8 cellular contexts compared by ENCODE assay signal in genomic region chr2:152718909-152719645, GRCh38. TPM values are rescaled to one million over a fixed set of nuclear protein-coding genes. Genes with fewer than 3 reads are reported as not detected.
DNase-seq lines count a peak whose midpoint lies in the region; ATAC-seq and FAIRE-seq lines count a peak whose summit lies in the region.

No MANE protein-coding gene starts in this region.

- H3K27me3 ChIP-seq in rectal smooth muscle tissue (ENCODE audit: control insufficient read depth, insufficient read depth, low read length): no peaks in the 10 kb centered on the region

- peaks cover 55% of the 10 kb centered on the region for H3K4me1 Mint-ChIP-seq in activated CD8-positive, alpha-beta T cell treated with anti-CD3 and anti-CD28 coated beads, Interleukin-2, amount 10 ng/mL, durations not matched to agents 7 days and 5 days (ENCODE audit: low read depth)

- peak overlapping the region; percentile 95 for H3K27ac ChIP-seq in rectal smooth muscle tissue (ENCODE audit: low read depth, low read length)

- ATAC-seq in GM19351 (IDR thresholded peaks at IDR 0.05; ENCODE audit: unreplicated experiment): peak; percentile 26
- peak; percentile 31 for ATAC-seq in HG03342 (IDR thresholded peaks at IDR 0.05; ENCODE audit: unreplicated experiment)
- ATAC-seq in activated CD8-positive, alpha-beta T cell treated with anti-CD3 and anti-CD28 coated beads, Interleukin-2, amount 10 ng/mL, durations not matched to agents 7 days and 5 days: peak; percentile 5

- H3K4me3 Mint-ChIP-seq in activated CD8-positive, alpha-beta T cell treated with anti-CD3 and anti-CD28 coated beads, Interleukin-2, amount 10 ng/mL, durations not matched to agents 7 days and 5 days: peak overlapping the region; percentile 91

- no peaks in the 10 kb centered on the region for H3K9me3 Mint-ChIP-seq in activated CD8-positive, alpha-beta T cell treated with anti-CD3 and anti-CD28 coated beads, Interleukin-2, amount 10 ng/mL, durations not matched to agents 7 days and 5 days (ENCODE audit: insufficient read depth)

- peak overlapping the region; percentile 97 for H3K27ac Mint-ChIP-seq in activated CD8-positive, alpha-beta T cell treated with anti-CD3 and anti-CD28 coated beads, Interleukin-2, amount 10 ng/mL, durations not matched to agents 7 days and 5 days

- peak overlapping the region; percentile 93 for H3K9ac ChIP-seq in rectal smooth muscle tissue (ENCODE audit: low read length)

- H3K4me1 ChIP-seq in rectal smooth muscle tissue (ENCODE audit: control insufficient read depth, insufficient read depth, low read length): peaks cover 9% of the 10 kb centered on the region

- peaks cover 55% of the 10 kb centered on the region for H3K36me3 Mint-ChIP-seq in activated CD8-positive, alpha-beta T cell treated with anti-CD3 and anti-CD28 coated beads, Interleukin-2, amount 10 ng/mL, durations not matched to agents 7 days and 5 days (ENCODE audit: low read depth)

- no peak for FAIRE-seq in frontal cortex (lab: Jason Lieb, UNC)

- H3K36me3 ChIP-seq in rectal smooth muscle tissue (ENCODE audit: control insufficient read depth, insufficient read depth, low read length): no peaks in the 10 kb centered on the region

- peak overlapping the region; percentile 97 for H3K4me3 ChIP-seq in rectal smooth muscle tissue (ENCODE audit: low read length)

- H3K27me3 Mint-ChIP-seq in activated CD8-positive, alpha-beta T cell treated with anti-CD3 and anti-CD28 coated beads, Interleukin-2, amount 10 ng/mL, durations not matched to agents 7 days and 5 days (ENCODE audit: low read depth): no peaks in the 10 kb centered on the region

- POLR2A ChIA-PET in activated CD8-positive, alpha-beta T cell treated with anti-CD3 and anti-CD28 coated beads, Interleukin-2, amount 10 ng/mL, durations not matched to agents 7 days and 5 days (lab: Charles Lee): no interaction called here

- CTCF ChIA-PET in activated CD8-positive, alpha-beta T cell treated with anti-CD3 and anti-CD28 coated beads, Interleukin-2, amount 10 ng/mL, durations not matched to agents 7 days and 5 days (lab: Charles Lee): interaction anchor here (1.0 to 1.9 kb wide), 4 partner anchors 11 to 543 kb away, joined by 3 to 6 read pairs (median 4); partner anchors contain the start of gene STAM2

- peak; percentile 20 for DNase-seq in DMS114 treated with DMSO at 0.1 percent for 48 hours (lab: John Stamatoyannopoulos, UW; ENCODE audit: unreplicated experiment)
- peak; percentile 50 for DNase-seq in NCI-H345 treated with DMSO at 0.1 percent for 48 hours (lab: John Stamatoyannopoulos, UW; ENCODE audit: unreplicated experiment)
- DNase-seq in activated CD8-positive, alpha-beta T cell treated with anti-CD3 and anti-CD28 coated beads, Interleukin-2, amount 10 ng/mL, durations not matched to agents 7 days and 5 days: peak; percentile 63
- DNase-seq in glomerular visceral epithelial cell (ENCODE audit: extremely low spot score): peak; percentile 78
- DNase-seq in frontal cortex (ENCODE audit: low spot score in 2 of 2): no peak

RNA-seq across cellular contexts. Expression of gene ARL6IP6, which starts 0.7 kb away (rescaled TPM):
- 10 to 100 TPM; 42.9 to 44.4 TPM for total RNA-seq in activated CD8-positive, alpha-beta T cell treated with anti-CD3 and anti-CD28 coated beads, Interleukin-2, amount 10 ng/mL, durations not matched to agents 7 days and 5 days
- 59.5 TPM for total RNA-seq in frontal cortex

RNA-seq across cellular contexts. Expression of gene PRPF40A, which starts 1.8 kb away (rescaled TPM):
- 100 to 1,000 TPM; 116 to 117 TPM for total RNA-seq in activated CD8-positive, alpha-beta T cell treated with anti-CD3 and anti-CD28 coated beads, Interleukin-2, amount 10 ng/mL, durations not matched to agents 7 days and 5 days
- 105 TPM for total RNA-seq in frontal cortex

Comparison
In these comparisons a context has a peak if more than half of its experiments do, and no peak if none do; other contexts are left out.
1. DNase-seq: peak in DMS114 treated with DMSO at 0.1 percent for 48 hours (single experiment), NCI-H345 treated with DMSO at 0.1 percent for 48 hours (single experiment), activated CD8-positive, alpha-beta T cell treated with anti-CD3 and anti-CD28 coated beads, Interleukin-2, amount 10 ng/mL, durations not matched to agents 7 days and 5 days (single experiment) and glomerular visceral epithelial cell (single experiment); none in frontal cortex (0 of 2).
2. Peak in every context shown above with its lines, with median percentiles within 50 percentile points of each other: ATAC-seq.